Comparison of ENCODE assay signal across 8 cellular contexts in the genomic region with DNA sequence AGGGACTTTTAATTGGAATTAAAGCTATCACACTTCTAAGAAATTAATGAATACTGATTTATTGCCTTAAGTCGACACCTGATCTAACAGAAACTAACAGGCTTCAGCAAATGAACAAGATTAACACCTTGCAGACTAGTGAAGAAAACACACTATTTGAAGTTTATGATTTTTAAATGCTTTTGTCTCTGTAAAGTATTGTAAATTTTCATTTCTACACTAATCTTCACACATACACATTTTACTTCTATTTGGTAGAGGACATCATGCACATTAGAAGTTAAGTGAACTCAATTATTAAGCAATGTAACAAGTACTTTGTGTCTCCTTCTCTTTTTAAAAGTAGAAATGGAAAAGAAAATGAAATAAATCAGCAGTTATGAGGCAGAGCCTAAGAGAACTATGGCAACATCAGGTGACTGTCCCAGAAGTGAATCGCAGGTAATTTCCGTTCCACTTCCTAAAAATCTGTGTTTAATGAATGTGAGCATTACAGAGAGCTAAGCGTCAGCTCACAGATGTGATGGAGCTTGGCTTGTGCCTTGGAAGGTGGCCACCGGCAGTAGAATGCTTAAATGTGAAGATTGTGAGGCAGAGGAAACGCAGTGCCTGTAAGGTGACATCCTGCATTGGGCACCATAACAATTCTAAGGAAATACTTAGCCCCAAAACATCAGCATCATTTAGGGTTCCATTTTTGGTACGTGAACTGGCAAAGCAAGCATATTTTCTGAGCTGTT. TPM values are rescaled to one million over a fixed set of nuclear protein-coding genes. Genes with fewer than 3 reads are reported as not detected.
A peak's percentile ranks its signal among the peaks of the same experiment; 100 is the strongest.
DNase-seq lines count a peak whose midpoint lies in the region; ATAC-seq and TF ChIP-seq lines count a peak whose summit lies in the region.

No MANE protein-coding gene starts in this region.

- H2BK120ac ChIP-seq in trophoblast cell (ENCODE audit: insufficient read depth, low read length, poor library complexity): no peak overlapping the region

- TSS peak; percentile 39 for BruUV-seq in Calu3 (replicated peaks; lab: Mats Ljungman, UMichigan)

- no peak overlapping the region for H4K8ac ChIP-seq in trophoblast cell (ENCODE audit: low read depth, low read length)

- H3K27me3 ChIP-seq in SJCRH30: no peaks in the 10 kb centered on the region
- no peaks in the 10 kb centered on the region for H3K27me3 ChIP-seq in trophoblast cell (ENCODE audit: insufficient read depth, low read length)

- peaks cover 43% of the 10 kb centered on the region for H3K36me3 Mint-ChIP-seq in Calu3 (ENCODE audit: insufficient read depth, unreplicated experiment)

- H3K9ac ChIP-seq in trophoblast cell (ENCODE audit: low read length): no peak overlapping the region

- no CpG with 5 or more reads among the region's 7 CpGs for WGBS in trophoblast cell (ENCODE audit: extremely low coverage, insufficient coverage, insufficient read length)

- peaks cover 3% of the 10 kb centered on the region; the same call in 1 of the 2 replicates for H3K36me3 ChIP-seq in SJCRH30
- H3K36me3 ChIP-seq in trophoblast cell (ENCODE audit: control insufficient read depth in 1 of 2, insufficient read depth in 2 of 2, low read length in 2 of 2): peaks cover 6 to 12% of the 10 kb centered on the region in 2 experiments

- no peak overlapping the region for H3K14ac ChIP-seq in trophoblast cell (ENCODE audit: low read length)

- no peaks in the 10 kb centered on the region for H3K9me3 ChIP-seq in SJCRH30 (replicated peaks)
- H3K9me3 ChIP-seq in trophoblast cell (ENCODE audit: insufficient read depth, low read depth, low read length): no peaks in the 10 kb centered on the region

- intact Hi-C loops in Calu3 (cut with micrococcal nuclease; ENCODE audit: unreplicated experiment): no loop called here

- H3K79me2 ChIP-seq in trophoblast cell (ENCODE audit: control insufficient read depth, insufficient read depth, low read length, poor library complexity): peaks cover 5% of the 10 kb centered on the region

- no peak overlapping the region for H3K4ac ChIP-seq in trophoblast cell (ENCODE audit: low read depth, low read length)

- H3K27ac ChIP-seq in SJCRH30 (no peak overlapping the region), trophoblast cell (ENCODE audit: low read depth, low read length) (no peak overlapping the region)

- H3K18ac ChIP-seq in trophoblast cell (ENCODE audit: low read length): no peak overlapping the region

- no peak overlapping the region for H3K23ac ChIP-seq in trophoblast cell (ENCODE audit: low read length)

- H2AK5ac ChIP-seq in trophoblast cell (ENCODE audit: low read length): no peak overlapping the region

- no peak overlapping the region for H2AFZ ChIP-seq in trophoblast cell (ENCODE audit: insufficient read depth, low read length, poor library complexity)

- H3K4me1 Mint-ChIP-seq in Calu3 (ENCODE audit: low read depth, unreplicated experiment): peaks cover 27% of the 10 kb centered on the region

- peak overlapping the region; percentile 99 for H3K4me2 ChIP-seq in trophoblast cell (ENCODE audit: low read length)

- H3K4me1 ChIP-seq in SJCRH30: no peaks in the 10 kb centered on the region
- H3K4me1 ChIP-seq in trophoblast cell (ENCODE audit: control insufficient read depth in 1 of 2, insufficient read depth in 2 of 2, low read length in 2 of 2): peaks cover 2 to 4% of the 10 kb centered on the region in 2 experiments

- H4K12ac ChIP-seq in trophoblast cell (ENCODE audit: low read depth, low read length): no peak overlapping the region

- CTCF ChIA-PET in Calu3 (lab: Charles Lee): interaction anchor here (0.5 to 3.7 kb wide), 2 partner anchors 15 to 590 kb away, joined by 3 to 17 read pairs; no protein-coding TSS in a partner anchor

- ATAC-seq in GM19035 (IDR thresholded peaks at IDR 0.05; ENCODE audit: unreplicated experiment): no peak

- no peaks in the 10 kb centered on the region for H3K9me3 Mint-ChIP-seq in Calu3 (ENCODE audit: low read depth, unreplicated experiment)

- DNase-seq in Calu3: no peak
- no peak for DNase-seq in SJCRH30
- DNase-seq in epithelial cell of esophagus (ENCODE audit: low read depth): no peak
- no peak for DNase-seq in trophoblast cell
- DNase-seq in DMS 273 treated with DMSO at 0.1 percent for 48 hours (lab: John Stamatoyannopoulos, UW): no peak
- no peak for DNase-seq in SW 1271 (lab: John Stamatoyannopoulos, UW)
- DNase-seq in NCI-H526 treated with DMSO at 0.1 percent for 48 hours (lab: John Stamatoyannopoulos, UW): no peak

- peak overlapping the region; percentile 86 for H3K27ac Mint-ChIP-seq in Calu3 (ENCODE audit: unreplicated experiment)

- H3K4me3 ChIP-seq in SJCRH30: peak overlapping the region; percentile 79
- peak overlapping the region; percentile 87 for H3K4me3 ChIP-seq in epithelial cell of esophagus (ENCODE audit: low read length)
- H3K4me3 ChIP-seq in trophoblast cell (ENCODE audit: low read depth, low read length): no peak overlapping the region

- no peak overlapping the region for H2BK5ac ChIP-seq in trophoblast cell (ENCODE audit: low read depth, low read length, poor library complexity)

- H2BK12ac ChIP-seq in trophoblast cell (ENCODE audit: low read length): no peak overlapping the region

- H3K79me1 ChIP-seq in trophoblast cell (ENCODE audit: low read length): peaks cover 8% of the 10 kb centered on the region

- H3K27me3 Mint-ChIP-seq in Calu3 (ENCODE audit: unreplicated experiment): no peaks in the 10 kb centered on the region

- H3K4me3 Mint-ChIP-seq in Calu3 (ENCODE audit: low read depth, unreplicated experiment): peak overlapping the region; percentile 92

- no peak overlapping the region for H4K91ac ChIP-seq in trophoblast cell (ENCODE audit: low read depth, low read length)

- TF ChIP-seq CTCF in Calu3 (IDR thresholded peaks at IDR 0.05; ENCODE audit: unreplicated experiment): no peak
- TF ChIP-seq CTCF in epithelial cell of esophagus (IDR thresholded peaks at IDR 0.05; ENCODE audit: insufficient read depth, low read depth, low read length, missing control alignments): no peak

RNA-seq across cellular contexts. Expression of gene PRMT2, which starts 1.2 kb away (rescaled TPM):
- 47.5 and 59.4 TPM in 2 replicates for total RNA-seq in Calu3 (2022)
- total RNA-seq in SJCRH30 (2014; rRNA removed; shearing (Covaris generic)): 53.1 and 62.0 TPM in 2 replicates
- 44.7 and 48.2 TPM in 2 replicates for polyA plus RNA-seq in trophoblast cell (2013)

RNA-seq across cellular contexts. Expression of gene S100B, which starts 31.8 kb away (rescaled TPM):
- not detected in 2 replicates for total RNA-seq in Calu3 (2022)
- total RNA-seq in SJCRH30 (2014; rRNA removed; shearing (Covaris generic)): 0.18 and 0.25 TPM in 2 replicates
- not detected in 2 replicates for polyA plus RNA-seq in trophoblast cell (2013)
